Comparison of ENCODE assay signal across 8 cellular contexts in genomic region chr1:46724991-46725735, GRCh38. TPM values are rescaled to one million over a fixed set of nuclear protein-coding genes. Genes with fewer than 3 reads are reported as not detected.
DNase-seq lines count a peak whose midpoint lies in the region; ATAC-seq and TF ChIP-seq lines count a peak whose summit lies in the region.

No MANE protein-coding gene starts in this region.

- no peaks in the 10 kb centered on the region for H3K36me3 Mint-ChIP-seq in activated CD4-positive, alpha-beta T cell treated with anti-CD3 and anti-CD28 coated beads for 36 hours (ENCODE audit: low read depth)

- H3K27me3 Mint-ChIP-seq in activated CD4-positive, alpha-beta T cell treated with anti-CD3 and anti-CD28 coated beads for 36 hours = peaks cover 29% of the 10 kb centered on the region

- H3K9ac ChIP-seq in colonic mucosa (ENCODE audit: low read depth in 2 of 2, low read length in 2 of 2) = no peak overlapping the region

- peak; percentile 65 for ATAC-seq in GM18870 (IDR thresholded peaks at IDR 0.05; ENCODE audit: unreplicated experiment)
- peak; percentile 90 for ATAC-seq in HG03460 (IDR thresholded peaks at IDR 0.05; ENCODE audit: unreplicated experiment)
- ATAC-seq in activated CD4-positive, alpha-beta T cell treated with anti-CD3 and anti-CD28 coated beads for 36 hours = peak; percentile 98
- peak; percentile 95 to 96 for ATAC-seq in lower lobe of right lung

- H3K27ac Mint-ChIP-seq in activated CD4-positive, alpha-beta T cell treated with anti-CD3 and anti-CD28 coated beads for 36 hours = no peak overlapping the region

- DNase-seq in AG09309 (ENCODE audit: low read depth) (peak; percentile 64), NCI-H524 treated with DMSO at 0.1 percent for 48 hours (lab: John Stamatoyannopoulos, UW) (peak; percentile 43), colonic mucosa (peak; percentile 75), lower lobe of right lung (peak; percentile 65)
- peak; percentile 80 for DNase-seq in activated CD4-positive, alpha-beta T cell treated with anti-CD3 and anti-CD28 coated beads for 36 hours
- DNase-seq in stimulated activated CD8-positive, alpha-beta memory T cell treated with anti-CD3 and anti-CD28 coated beads, Interleukin-12 subunit alpha, Interleukin-12 subunit beta, amount 100 ng/mL, for 1 hour (ENCODE audit: low read depth) = peak; percentile 52

- H3K4me3 Mint-ChIP-seq in activated CD4-positive, alpha-beta T cell treated with anti-CD3 and anti-CD28 coated beads for 36 hours = no peak overlapping the region

- H3K4me3 ChIP-seq in AG09309 (ENCODE audit: control insufficient read depth, low read depth, low read length) = no peak overlapping the region
- no peak overlapping the region for H3K4me3 ChIP-seq in colonic mucosa
- H3K4me3 ChIP-seq in lower lobe of right lung = no peak overlapping the region

- no peaks in the 10 kb centered on the region for H3K9me3 ChIP-seq in colonic mucosa
- H3K9me3 ChIP-seq in lower lobe of right lung = no peaks in the 10 kb centered on the region

- peak; percentile 91 for TF ChIP-seq CTCF in AG09309 (IDR thresholded peaks at IDR 0.05; ENCODE audit: control insufficient read depth, insufficient read depth, low read depth, low read length, missing control alignments)
- TF ChIP-seq CTCF in colonic mucosa (IDR thresholded peaks at IDR 0.05) = peak; percentile 71
- peak; percentile 78 for TF ChIP-seq CTCF in lower lobe of right lung (IDR thresholded peaks at IDR 0.05)

- H3K27me3 ChIP-seq in colonic mucosa (peaks cover 3% of the 10 kb centered on the region), lower lobe of right lung (ENCODE audit: low read depth) (no peaks in the 10 kb centered on the region)

- no peaks in the 10 kb centered on the region for H3K4me1 ChIP-seq in colonic mucosa
- H3K4me1 ChIP-seq in lower lobe of right lung = peaks cover 12% of the 10 kb centered on the region

- no peaks in the 10 kb centered on the region for H3K36me3 ChIP-seq in colonic mucosa
- no peaks in the 10 kb centered on the region for H3K36me3 ChIP-seq in lower lobe of right lung

- no peaks in the 10 kb centered on the region for H3K9me3 Mint-ChIP-seq in activated CD4-positive, alpha-beta T cell treated with anti-CD3 and anti-CD28 coated beads for 36 hours (ENCODE audit: low read depth)

- intact Hi-C loops in activated CD4-positive, alpha-beta T cell treated with anti-CD3 and anti-CD28 coated beads for 36 hours (cut with DNase I, micrococcal nuclease) = loop anchor here (1.0 to 5.0 kb wide), 7 partner anchors 109 to 318 kb away; partner anchors contain the start of gene MOB3C (in 1 of the 2)
- intact Hi-C loops in colonic mucosa (cut with DNase I) (loop anchor here (1.0 to 10.0 kb wide), 3 partner anchors 103 to 280 kb away; no protein-coding TSS in a partner anchor), lower lobe of right lung (cut with DNase I) (no loop called here)

- H3K27ac ChIP-seq in colonic mucosa (no peak overlapping the region), lower lobe of right lung (no peak overlapping the region)

- CTCF ChIA-PET in activated CD4-positive, alpha-beta T cell treated with anti-CD3 and anti-CD28 coated beads for 36 hours (lab: Charles Lee) = interaction anchor here (0.6 to 2.6 kb wide), 19 partner anchors 9 to 288 kb away, joined by 3 to 11 read pairs (median 5); partner anchors contain the start of gene MKNK1

- POLR2A ChIA-PET in activated CD4-positive, alpha-beta T cell treated with anti-CD3 and anti-CD28 coated beads for 36 hours (lab: Charles Lee) = no interaction called here

- H3K4me1 Mint-ChIP-seq in activated CD4-positive, alpha-beta T cell treated with anti-CD3 and anti-CD28 coated beads for 36 hours = no peaks in the 10 kb centered on the region

RNA-seq across cellular contexts. Expression of gene EFCAB14, which starts 6.2 kb away (rescaled TPM):
- 10 to 100 TPM; 37.8 to 54.3 TPM for total RNA-seq in activated CD4-positive, alpha-beta T cell treated with anti-CD3 and anti-CD28 coated beads for 36 hours
- total RNA-seq in colonic mucosa = 100 to 1,000 TPM in 1 of 2 donors, 10 to 100 TPM in 1; 87.4 to 114 TPM
- 116 TPM for total RNA-seq in lower lobe of right lung

RNA-seq across cellular contexts. Expression of gene TEX38, which starts 53.5 kb away (rescaled TPM):
- total RNA-seq in activated CD4-positive, alpha-beta T cell treated with anti-CD3 and anti-CD28 coated beads for 36 hours = under 1 TPM in 1 of 2 experiments, not detected in 1; 0.18 TPM
- not detected for total RNA-seq in colonic mucosa
- not detected for total RNA-seq in lower lobe of right lung

RNA-seq across cellular contexts. Expression of gene ATPAF1, which starts 57.0 kb away (rescaled TPM):
- total RNA-seq in activated CD4-positive, alpha-beta T cell treated with anti-CD3 and anti-CD28 coated beads for 36 hours = 10 to 100 TPM; 46.1 to 48.5 TPM
- total RNA-seq in colonic mucosa (10 to 100 TPM; 55.8 to 66.1 TPM), lower lobe of right lung (34.9 TPM)
